Comparison of ENCODE assay signal across 20 cellular contexts in genomic region chr3:42960282-42960681, GRCh38. TPM values are rescaled to one million over a fixed set of nuclear protein-coding genes. Genes with fewer than 3 reads are reported as not detected.
DNase-seq lines count a peak whose midpoint lies in the region; ATAC-seq, FAIRE-seq and TF ChIP-seq lines count a peak whose summit lies in the region.
"Had no signal": no experiment of that assay in that cellular context is flagged by ENCODE, and none has a peak within 500 bp of the region (broad histone marks: within the 10 kb centered on the region; RNA-seq: fewer than 3 reads in every experiment).

No MANE protein-coding gene starts in this region.

- no peaks in the 10 kb centered on the region for H3K4me1 ChIP-seq in mesendoderm (ENCODE audit: control insufficient read depth, low read depth, low read length)
- peaks cover 0 to 3% (median 0%) of the 10 kb centered on the region in 4 donors for H3K4me1 ChIP-seq in transverse colon
- no peaks in the 10 kb centered on the region for H3K4me1 ChIP-seq in kidney (ENCODE audit: control insufficient read depth in 1 of 2, insufficient read depth in 1 of 2, low read depth in 1 of 2, low read length in 2 of 2)
- H3K4me1 ChIP-seq: BLaER1, Peyer's patch had no signal

- no CpG with 5 or more reads among the region's 5 CpGs for WGBS in mesendoderm (ENCODE audit: extremely low coverage, insufficient coverage, low lambda C conversion rate)
- 40 to 51% methylated on average over 5 of the region's 5 CpGs for WGBS in transverse colon (ENCODE audit: low coverage in 1 of 2), 2 donors

- no peak overlapping the region for H3K18ac ChIP-seq in mesendoderm (ENCODE audit: low read length)

- FAIRE-seq in kidney (lab: Jason Lieb, UNC): no peak
- FAIRE-seq: D721Med had no signal

- H3K9ac ChIP-seq in mesendoderm (ENCODE audit: low read length): no peak overlapping the region
- H3K9ac ChIP-seq in kidney (ENCODE audit: low read length in 2 of 2): no peak overlapping the region
- H3K9ac ChIP-seq: BLaER1 had no signal

- H2BK15ac ChIP-seq in mesendoderm (replicated peaks; ENCODE audit: low read depth): no peak overlapping the region

- H3K4me2 ChIP-seq in mesendoderm (ENCODE audit: low read length): no peak overlapping the region
- H3K4me2 ChIP-seq: BLaER1 had no signal

- no peak overlapping the region for H4K5ac ChIP-seq in mesendoderm (ENCODE audit: low read length)

- ATAC-seq in SK-N-SH treated with all-trans-retinoic acid at 6 μM for 48 hours (no peak), HG02852 (IDR thresholded peaks at IDR 0.05; ENCODE audit: unreplicated experiment) (no peak)
- ATAC-seq: heart left ventricle; stimulated activated effector memory CD8-positive, alpha-beta T cell treated with anti-CD3 and anti-CD28 coated beads, Interleukin-12 subunit alpha, Interleukin-12 subunit beta, amount 100 ng/mL, for 72 hours had no signal

- no peaks in the 10 kb centered on the region for H3K79me2 ChIP-seq in mesendoderm (ENCODE audit: control insufficient read depth, insufficient read depth, low read length)

- H3K23ac ChIP-seq in mesendoderm (ENCODE audit: low read length): no peak overlapping the region

- no peaks in the 10 kb centered on the region for H3K27me3 ChIP-seq in mesendoderm (ENCODE audit: insufficient read depth, low read length, poor library complexity)
- H3K27me3 ChIP-seq in transverse colon: no peaks in the 10 kb centered on the region
- H3K27me3 ChIP-seq: BLaER1, heart left ventricle, Peyer's patch had no signal

- no peak overlapping the region for H2BK120ac ChIP-seq in mesendoderm (ENCODE audit: low read depth, low read length)

- H3K4me3 ChIP-seq in choroid plexus epithelial cell (ENCODE audit: low read depth, low read length): no peak overlapping the region
- no peak overlapping the region for H3K4me3 ChIP-seq in mesendoderm (ENCODE audit: low read length)
- H3K4me3 ChIP-seq in transverse colon: no peak overlapping the region
- no peak overlapping the region for H3K4me3 ChIP-seq in kidney (ENCODE audit: low read length in 2 of 2)
- H3K4me3 ChIP-seq: BLaER1, heart left ventricle, Peyer's patch, thoracic aorta had no signal

- H3K27ac ChIP-seq in mesendoderm (ENCODE audit: low read depth, low read length) (no peak overlapping the region), transverse colon (no peak overlapping the region), kidney (ENCODE audit: low read depth in 2 of 2, low read length in 2 of 2) (no peak overlapping the region)
- H3K27ac ChIP-seq: BLaER1, heart left ventricle, neutrophil, Peyer's patch, thoracic aorta had no signal

- H3K56ac ChIP-seq in mesendoderm (ENCODE audit: low read length): no peak overlapping the region

- TF ChIP-seq POLR2A in transverse colon (IDR thresholded peaks at IDR 0.05): no peak

- TF ChIP-seq CTCF in choroid plexus epithelial cell (conservative IDR thresholded peaks at IDR 0.05; ENCODE audit: low read depth, low read length) (no peak), transverse colon (IDR thresholded peaks at IDR 0.05) (no peak), kidney (IDR thresholded peaks at IDR 0.05; ENCODE audit: borderline replicate concordance, extremely low read depth, insufficient read depth) (no peak)

- no peak overlapping the region for H3K4ac ChIP-seq in mesendoderm (ENCODE audit: low read depth, low read length)

- TF ChIP-seq EP300 in transverse colon (IDR thresholded peaks at IDR 0.05; ENCODE audit: low read depth): no peak

- intact Hi-C loops in transverse colon (cut with DNase I; ENCODE audit: low total_unique reads): loop anchor here (2.0 kb wide), 1 partner anchor 197 kb away; no protein-coding TSS in a partner anchor
- intact Hi-C loops in kidney (cut with DNase I): no loop called here

- in situ Hi-C loops in transverse colon (cut with MboI; ENCODE audit: low pct_ligation_motif_present in 1 of 4, low pct_unique_long_range_greater_than_20kb in 1 of 4, low sequenced_read_pairs in 3 of 4): loop anchor here in 3 of 4 donors (10.0 to 25.0 kb wide), 3 partner anchors 195 to 552 kb away; no protein-coding TSS in a partner anchor

- no peaks in the 10 kb centered on the region for H3K79me1 ChIP-seq in mesendoderm (ENCODE audit: low read length)

- no peaks in the 10 kb centered on the region for H3K9me3 ChIP-seq in transverse colon
- no peaks in the 10 kb centered on the region for H3K9me3 ChIP-seq in kidney (ENCODE audit: control insufficient read depth in 1 of 2, low read length in 2 of 2)
- H3K9me3 ChIP-seq: BLaER1, heart left ventricle, neutrophil, Peyer's patch, thoracic aorta had no signal

- DNase-seq in HT-29 (ENCODE audit: low spot score) (peak; percentile 6), choroid plexus epithelial cell (ENCODE audit: low read depth) (peak; percentile 39), mesendoderm (peak; percentile 21), NCI-H748 (lab: John Stamatoyannopoulos, UW; ENCODE audit: unreplicated experiment) (no peak), transverse colon (no peak), kidney (no peak)
- DNase-seq: activated CD4-positive, alpha-beta T cell treated with anti-CD3 and anti-CD28 coated beads, Interleukin-2, amount 10 ng/mL, durations not matched to agents 7 days and 5 days; heart left ventricle; NCI-H1417; NCI-H2171; NCI-H82; Peyer's patch; SW 1271 had no signal

- H2AK5ac ChIP-seq in mesendoderm (ENCODE audit: low read length): no peak overlapping the region

- no peak overlapping the region for H4K8ac ChIP-seq in mesendoderm (ENCODE audit: low read depth, low read length)

- no peak overlapping the region for H2BK5ac ChIP-seq in mesendoderm (ENCODE audit: low read length)

- H3K36me3 ChIP-seq in mesendoderm (ENCODE audit: control insufficient read depth, insufficient read depth, low read length) (no peaks in the 10 kb centered on the region), transverse colon (no peaks in the 10 kb centered on the region), kidney (ENCODE audit: control insufficient read depth in 1 of 2, insufficient read depth in 2 of 2, low read length in 2 of 2) (no peaks in the 10 kb centered on the region)
- H3K36me3 ChIP-seq: BLaER1, heart left ventricle, neutrophil, Peyer's patch, thoracic aorta had no signal

TF ChIP-seq in SK-N-SH treated with all-trans-retinoic acid at 6 μM for 48 hours, 23 proteins besides CTCF, POLR2A, EP300 and RAD21:
- TF ChIP-seq CREB5 (CRISPR knock-in tag; IDR thresholded peaks at IDR 0.05; ENCODE audit: low read depth) (no peak), SNAI2 (CRISPR knock-in tag; IDR thresholded peaks at IDR 0.05) (0 out of 2 replicates have a peak, but pooled peaks have one; percentile 26), TSHZ2 (CRISPR knock-in tag; IDR thresholded peaks at IDR 0.05) (no peak)
TF ChIP-seq in SK-N-SH treated with all-trans-retinoic acid at 6 μM for 48 hours: peak in this region for 1.

RNA-seq across cellular contexts. Expression of gene GASK1A, which starts 18.8 kb away (rescaled TPM):
- total RNA-seq in HT-29 (2014; rRNA removed; shearing (Covaris generic)): 0.18 TPM in 1 of 2 replicates, not detected in the other
- polyA plus RNA-seq in mesendoderm (2013, experiment 1 of 2): 1.3 TPM
- polyA plus RNA-seq in mesendoderm (2013, experiment 2 of 2): 0.97 TPM
- total RNA-seq in transverse colon (1 to 10 TPM in 3 of 4 donors, under 1 TPM in 1; 0.75 to 5.9 (median 3.6) TPM), kidney (7.3 TPM)
- polyA plus RNA-seq in kidney (ENCODE audit: insufficient read depth, low read depth, low replicate concordance): 2.3 TPM
- total RNA-seq: activated CD4-positive, alpha-beta T cell treated with anti-CD3 and anti-CD28 coated beads, Interleukin-2, amount 10 ng/mL, durations not matched to agents 7 days and 5 days had no signal

RNA-seq across cellular contexts. Expression of gene ZNF662, which starts 54.3 kb away (rescaled TPM):
- not detected in 2 replicates for total RNA-seq in HT-29 (2014; rRNA removed; shearing (Covaris generic))
- 0.10 TPM for polyA plus RNA-seq in mesendoderm (2013, experiment 1 of 2)
- 0.08 TPM for polyA plus RNA-seq in mesendoderm (2013, experiment 2 of 2)
- 1 to 10 TPM; 2.2 to 6.0 (median 4.9) TPM for total RNA-seq in transverse colon
- total RNA-seq in kidney: 12.8 TPM
- 4.9 TPM for polyA plus RNA-seq in kidney (ENCODE audit: insufficient read depth, low read depth, low replicate concordance)

Comparison
In these comparisons a context has a peak if more than half of its experiments do, and no peak if none do; other contexts are left out.
1. DNase-seq: peak in HT-29 (single experiment), choroid plexus epithelial cell (single experiment) and mesendoderm (single experiment); none in NCI-H748 (single experiment), transverse colon (single experiment) and kidney (single experiment).